1 cellular context compared by ENCODE assay signal in genomic region chr1:24416666-24417391, GRCh38.
TF ChIP-seq lines count a peak whose summit lies in the region.

No MANE protein-coding gene starts in this region.

TF ChIP-seq in K562, 482 proteins besides CTCF, POLR2A, EP300 and RAD21 (continued from another document):
- 0 out of 2 replicates have a peak, but pooled peaks have one; percentile 34 for TF ChIP-seq ARID4B (CRISPR knock-in tag; IDR thresholded peaks at IDR 0.05)
- peak; percentile 27; the same call in 1 of the 2 replicates for TF ChIP-seq MTA3 (IDR thresholded peaks at IDR 0.05; ENCODE audit: borderline replicate concordance)
- peak in 1 of 2 experiments; percentile 78; a peak in 1 of 4 replicates for TF ChIP-seq TEAD1 (CRISPR knock-in tag; IDR thresholded peaks at IDR 0.05)
- TF ChIP-seq ZNF395 (CRISPR knock-in tag; IDR thresholded peaks at IDR 0.05): peak; percentile 76
- TF ChIP-seq HMBOX1 (IDR thresholded peaks at IDR 0.05): peak; percentile 98
- TF ChIP-seq ATF3 (IDR thresholded peaks at IDR 0.05): no peak
- peak; percentile 61; the same call in 1 of the 2 replicates for TF ChIP-seq ATF3 (CRISPR knock-in tag; conservative IDR thresholded peaks at IDR 0.05)
- TF ChIP-seq HDAC1 (IDR thresholded peaks at IDR 0.05): peak in 1 of 2 experiments; percentile 7; a peak in 1 of 4 replicates
- TF ChIP-seq RBBP5 (IDR thresholded peaks at IDR 0.05; ENCODE audit: borderline replicate concordance, insufficient read depth, low read length, poor library complexity, severe bottlenecking): peak; percentile 49
- TF ChIP-seq PKNOX1 (IDR thresholded peaks at IDR 0.05): peak; percentile 98
- peak; percentile 67; the same call in 1 of the 2 replicates for TF ChIP-seq ZKSCAN1 (IDR thresholded peaks at IDR 0.05; ENCODE audit: low read depth, low read length)
- 0 out of 2 replicates have a peak, but pooled peaks have one; percentile 9 for TF ChIP-seq ZNF324 (CRISPR knock-in tag; IDR thresholded peaks at IDR 0.05)
- TF ChIP-seq SMARCB1 (IDR thresholded peaks at IDR 0.05; ENCODE audit: insufficient read length, low read depth): no peak
- TF ChIP-seq ZFP91 (CRISPR knock-in tag; IDR thresholded peaks at IDR 0.05): no peak
- TF ChIP-seq CXXC5 (CRISPR knock-in tag; IDR thresholded peaks at IDR 0.05): peak; percentile 33
- no peak for TF ChIP-seq NR2C1 (IDR thresholded peaks at IDR 0.05)
- TF ChIP-seq NR2C1 (tag; IDR thresholded peaks at IDR 0.05): 0 out of 2 replicates have a peak, but pooled peaks have one; percentile 13
- peak; percentile 70; the same call in 1 of the 2 replicates for TF ChIP-seq ZNF766 (CRISPR knock-in tag; conservative IDR thresholded peaks at IDR 0.05)
- peak; percentile 63 for TF ChIP-seq TEAD4 (IDR thresholded peaks at IDR 0.05; ENCODE audit: low read length)
- TF ChIP-seq TEAD4 (CRISPR knock-in tag; IDR thresholded peaks at IDR 0.05; ENCODE audit: borderline replicate concordance): no peak
- peak; percentile 24; the same call in 1 of the 2 replicates for TF ChIP-seq MAX (CRISPR knock-in tag; IDR thresholded peaks at IDR 0.05)
- peak; percentile 44 for TF ChIP-seq SMAD4 (CRISPR knock-in tag; conservative IDR thresholded peaks at IDR 0.05)
- 0 out of 2 replicates have a peak, but pooled peaks have one; percentile 67 for TF ChIP-seq STAT6 (CRISPR knock-in tag; IDR thresholded peaks at IDR 0.05)
- peak; percentile 50; the same call in 1 of the 2 replicates for TF ChIP-seq L3MBTL2 (IDR thresholded peaks at IDR 0.05)
- 0 out of 4 replicates have a peak, but pooled peaks of 1 of the 2 experiments have one; percentile 14 for TF ChIP-seq NRF1 (conservative IDR thresholded peaks at IDR 0.05 in 1 of 2, IDR thresholded peaks at IDR 0.05 in 1 of 2)
- TF ChIP-seq MLX (CRISPR knock-in tag; conservative IDR thresholded peaks at IDR 0.05): 0 out of 4 replicates have a peak, but pooled peaks of 1 of the 2 experiments have one; percentile 47
- peak in 1 of 3 experiments; percentile 8 for TF ChIP-seq YY1 (IDR thresholded peaks at IDR 0.05; ENCODE audit: borderline replicate concordance in 1 of 3, control insufficient read depth in 1 of 3, extremely low read depth in 1 of 3, insufficient read depth in 3 of 3, insufficient read length in 1 of 3, insufficient replicate concordance in 2 of 3, low read depth in 1 of 3, low read length in 2 of 3)
- peak; percentile 75 for TF ChIP-seq HDGF (IDR thresholded peaks at IDR 0.05)
- TF ChIP-seq EHMT2 (IDR thresholded peaks at IDR 0.05): 0 out of 2 replicates have a peak, but pooled peaks have one; percentile 13
- peak; percentile 24 to 40; a peak in 1 of 4 replicates for TF ChIP-seq FOXK2 (conservative IDR thresholded peaks at IDR 0.05 in 1 of 2, IDR thresholded peaks at IDR 0.05 in 1 of 2; ENCODE audit: low read depth in 2 of 2)
- 0 out of 4 replicates have a peak, but pooled peaks of 1 of the 2 experiments have one; percentile 20 for TF ChIP-seq MLLT1 (IDR thresholded peaks at IDR 0.05)
- peak in 1 of 2 experiments; percentile 18; a peak in 1 of 4 replicates for TF ChIP-seq FOXA3 (CRISPR knock-in tag; conservative IDR thresholded peaks at IDR 0.05 in 1 of 2, IDR thresholded peaks at IDR 0.05 in 1 of 2)
- TF ChIP-seq RAD51 (IDR thresholded peaks at IDR 0.05; ENCODE audit: borderline replicate concordance, low read depth): no peak
- 0 out of 2 replicates have a peak, but pooled peaks have one; percentile 22 for TF ChIP-seq FOSL1 (tag; conservative IDR thresholded peaks at IDR 0.05)
- no peak for TF ChIP-seq ZNF707 (CRISPR knock-in tag; conservative IDR thresholded peaks at IDR 0.05)
- no peak for TF ChIP-seq RBM34 (IDR thresholded peaks at IDR 0.05; ENCODE audit: borderline replicate concordance, insufficient read depth, low read length)
- no peak for TF ChIP-seq XRCC5 (IDR thresholded peaks at IDR 0.05; ENCODE audit: low read depth, low read length)
- 0 out of 2 replicates have a peak, but pooled peaks have one; percentile 33 for TF ChIP-seq ARID1B (IDR thresholded peaks at IDR 0.05)
- peak in 1 of 2 experiments; percentile 70; a peak in 2 of 4 replicates for TF ChIP-seq SRF (CRISPR knock-in tag; IDR thresholded peaks at IDR 0.05)
- TF ChIP-seq CBFA2T3 (IDR thresholded peaks at IDR 0.05): peak; percentile 51; the same call in 1 of the 2 replicates
- TF ChIP-seq RNF2 (IDR thresholded peaks at IDR 0.05): peak; percentile 34; the same call in 1 of the 2 replicates
- TF ChIP-seq HMGXB4 (CRISPR knock-in tag; IDR thresholded peaks at IDR 0.05): 0 out of 2 replicates have a peak, but pooled peaks have one; percentile 38
